26 cellular contexts compared by ENCODE assay signal in the genomic region with DNA sequence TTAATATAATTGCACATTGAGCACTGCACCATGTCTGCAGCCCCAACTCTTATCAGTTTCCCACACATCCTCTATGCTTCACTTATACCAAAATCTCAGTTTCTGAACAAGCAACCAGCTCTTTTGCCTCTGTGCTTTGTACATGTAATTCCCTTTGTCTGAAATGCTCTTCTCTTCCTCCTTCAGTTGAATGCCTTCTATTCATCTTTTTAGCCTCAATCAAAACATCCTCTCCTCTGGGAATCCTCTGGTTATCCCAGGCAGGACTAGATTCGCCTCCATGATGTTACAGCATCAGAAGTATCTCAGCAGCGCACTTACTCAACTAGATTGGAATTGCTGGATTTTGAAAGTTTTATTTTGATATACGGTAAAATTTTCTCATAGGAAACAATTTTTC.
DNase-seq lines count a peak whose midpoint lies in the region; FAIRE-seq and TF ChIP-seq lines count a peak whose summit lies in the region.
"Had no signal": no experiment of that assay in that cellular context is flagged by ENCODE, and none has a peak within 500 bp of the region (broad histone marks: within the 10 kb centered on the region; RNA-seq: fewer than 3 reads in every experiment).

No MANE protein-coding gene starts in this region.

- TF ChIP-seq RAD21 in H1 (IDR thresholded peaks at IDR 0.05 in 1 of 2, conservative IDR thresholded peaks at IDR 0.05 in 1 of 2; ENCODE audit: low read depth in 2 of 2, low read length in 2 of 2), result no peak

- TF ChIP-seq POLR2A in H1 (IDR thresholded peaks at IDR 0.05; ENCODE audit: control extremely low read depth in 1 of 2, low read depth in 2 of 2, low read length in 2 of 2), result no peak
- TF ChIP-seq POLR2A in vagina (IDR thresholded peaks at IDR 0.05), result no peak

- H3K27ac ChIP-seq in H1 (ENCODE audit: low read depth, low read length) (no peak overlapping the region), neural progenitor cell (no peak overlapping the region), mammary epithelial cell (ENCODE audit: insufficient read depth, low read depth, low read length) (no peak overlapping the region), vagina (no peak overlapping the region)
- H3K27ac ChIP-seq: 22Rv1, A549, BLaER1 had no signal

- H3K56ac ChIP-seq in H1 (replicated peaks; ENCODE audit: insufficient read length, low read depth, low read length), result no peak overlapping the region

- 0 out of 2 replicates have a peak overlapping the region, but pooled peaks have one; percentile 73 for H2BK12ac ChIP-seq in H1 (ENCODE audit: low read depth, low read length)

- H3F3A ChIP-seq in neural progenitor cell (ENCODE audit: low read depth), result peaks cover 17% of the 10 kb centered on the region

- no peak overlapping the region for H3K14ac ChIP-seq in H1 (ENCODE audit: insufficient read length)

- in situ Hi-C loops in mammary epithelial cell (cut with MboI; ENCODE audit: low sequenced_read_pairs in 2 of 2), result no loop called here

- H2BK15ac ChIP-seq in H1 (ENCODE audit: low read length), result no peak overlapping the region

- H3K79me1 ChIP-seq in H1 (ENCODE audit: low read depth, low read length), result no peaks in the 10 kb centered on the region

- no peak overlapping the region for H4K8ac ChIP-seq in H1 (ENCODE audit: extremely low read depth, insufficient read depth, low read length)

- intact Hi-C loops in mammary epithelial cell (cut with micrococcal nuclease), result no loop called here
- intact Hi-C loops in vagina (cut with DNase I), result no loop called here
- intact Hi-C loops in activated naive CD4-positive, alpha-beta T cell treated with anti-CD3 and anti-CD28 coated beads for 36 hours (cut with micrococcal nuclease), result no loop called here

- no peaks in the 10 kb centered on the region; a peak in 1 of 4 replicates for H3K79me2 ChIP-seq in H1 (ENCODE audit: control insufficient read depth in 1 of 2, insufficient read depth in 2 of 2, low read length in 2 of 2)
- H3K79me2 ChIP-seq in neural progenitor cell (ENCODE audit: low read depth), result no peaks in the 10 kb centered on the region
- H3K79me2 ChIP-seq in mammary epithelial cell (ENCODE audit: insufficient read depth, low read length), result no peaks in the 10 kb centered on the region

- no peak overlapping the region for H2BK20ac ChIP-seq in H1 (ENCODE audit: low read length)

- WGBS in H1 (ENCODE audit: extremely low coverage in 1 of 2, insufficient coverage in 1 of 2, insufficient read length in 1 of 2, insufficient replicate concordance in 2 of 2, low coverage in 1 of 2, low lambda C conversion rate in 2 of 2, missing lambda C conversion rate in 1 of 2), 2 experiments, result 98% methylated on average over 3 of the region's 3 CpGs; no CpG with 5 or more reads in 1 of the 2 experiments
- WGBS in mammary epithelial cell (ENCODE audit: low coverage, missing lambda C conversion rate), result 81% methylated on average over 3 of the region's 3 CpGs

- H3K4me3 Mint-ChIP-seq in nephron (no peak overlapping the region), neural progenitor cell (no peak overlapping the region)
- H3K4me3 Mint-ChIP-seq in activated naive CD4-positive, alpha-beta T cell treated with anti-CD3 and anti-CD28 coated beads for 36 hours, result no peak overlapping the region
- H3K4me3 Mint-ChIP-seq: CD14-positive monocyte; CD4-positive, alpha-beta memory T cell; CD4-positive, CD25-positive, alpha-beta regulatory T cell; CD8-positive, alpha-beta memory T cell had no signal

- POLR2A ChIA-PET in H1 (lab: Charles Lee; ENCODE audit: partially characterized antibody), result no interaction called here

- peaks cover 6% of the 10 kb centered on the region for H3K23me2 ChIP-seq in H1 (ENCODE audit: low read depth, low read length)

- H2AFZ ChIP-seq in H1 (ENCODE audit: low read length) (no peak overlapping the region), neural progenitor cell (replicated peaks) (no peak overlapping the region), mammary epithelial cell (ENCODE audit: low read depth, low read length) (no peak overlapping the region)

- H3K36me3 ChIP-seq in H1 (ENCODE audit: control insufficient read depth in 2 of 4, insufficient read depth in 4 of 4, low read length in 3 of 4) (no peaks in the 10 kb centered on the region; a peak in 1 of 8 replicates), neural progenitor cell (no peaks in the 10 kb centered on the region), mammary epithelial cell (ENCODE audit: insufficient read depth, low read length) (no peaks in the 10 kb centered on the region), vagina (no peaks in the 10 kb centered on the region)
- H3K36me3 ChIP-seq: BE2C, BLaER1 had no signal

- DNase-seq in COLO829 (ENCODE audit: low spot score) (peak; percentile 54), H1 (ENCODE audit: low read depth in 1 of 2, low spot score in 2 of 2) (no peak), neural progenitor cell (ENCODE audit: low spot score) (no peak), mammary epithelial cell (no peak), vagina (ENCODE audit: extremely low spot score in 2 of 2) (no peak)
- DNase-seq in activated naive CD4-positive, alpha-beta T cell treated with anti-CD3 and anti-CD28 coated beads for 36 hours, result no peak
- DNase-seq: BE2C; C1 segment of cervical spinal cord; Caco-2; Calu3; CD4-positive, alpha-beta memory T cell; CD4-positive, CD25-positive, alpha-beta regulatory T cell; CD8-positive, alpha-beta memory T cell; DMS153; DMS53; DMS79; GF-D8 had no signal

- H3K9me3 Mint-ChIP-seq in nephron (no peaks in the 10 kb centered on the region), neural progenitor cell (peaks cover 7% of the 10 kb centered on the region)
- H3K9me3 Mint-ChIP-seq in activated naive CD4-positive, alpha-beta T cell treated with anti-CD3 and anti-CD28 coated beads for 36 hours, result peaks cover 8% of the 10 kb centered on the region

- no TSS peak for BruUV-seq in mammary epithelial cell (replicated peaks; lab: Mats Ljungman, UMichigan)

- H3K9me3 ChIP-seq in H1 (ENCODE audit: insufficient read depth in 2 of 2, low read depth in 1 of 2, low read length in 1 of 2) (no peaks in the 10 kb centered on the region; a peak in 1 of 4 replicates), neural progenitor cell (ENCODE audit: low read depth) (no peaks in the 10 kb centered on the region), mammary epithelial cell (replicated peaks; ENCODE audit: insufficient read depth, low read length) (no peaks in the 10 kb centered on the region), vagina (no peaks in the 10 kb centered on the region)
- H3K9me3 ChIP-seq: A549, BE2C, BLaER1, Caco-2 had no signal

- dilution Hi-C loops in mammary epithelial cell (cut with HindIII; ENCODE audit: low sequenced_read_pairs), result no loop called here

- no peak overlapping the region for H4K5ac ChIP-seq in H1 (ENCODE audit: insufficient read length, low read depth, low read length)

- peaks cover 7% of the 10 kb centered on the region for H3K36me3 Mint-ChIP-seq in nephron (ENCODE audit: low read depth)
- H3K36me3 Mint-ChIP-seq in neural progenitor cell, result no peaks in the 10 kb centered on the region
- H3K36me3 Mint-ChIP-seq in activated naive CD4-positive, alpha-beta T cell treated with anti-CD3 and anti-CD28 coated beads for 36 hours (ENCODE audit: low read depth), result no peaks in the 10 kb centered on the region
- H3K36me3 Mint-ChIP-seq: CD14-positive monocyte; CD4-positive, alpha-beta memory T cell; CD4-positive, CD25-positive, alpha-beta regulatory T cell; CD8-positive, alpha-beta memory T cell had no signal

- H3K27me3 ChIP-seq in H1 (replicated peaks in 1 of 4; ENCODE audit: control insufficient read depth in 3 of 4, extremely low read depth in 1 of 4, insufficient read depth in 3 of 4, low read length in 3 of 4), result no peaks in the 10 kb centered on the region; a peak in 2 of 7 replicates
- H3K27me3 ChIP-seq in neural progenitor cell, result no peaks in the 10 kb centered on the region
- no peaks in the 10 kb centered on the region for H3K27me3 ChIP-seq in mammary epithelial cell (ENCODE audit: insufficient read depth, low read length)
- no peaks in the 10 kb centered on the region for H3K27me3 ChIP-seq in vagina
- H3K27me3 ChIP-seq: BE2C, BLaER1 had no signal

- H3K9ac ChIP-seq in H1 (replicated peaks in 1 of 4; ENCODE audit: extremely low read depth in 1 of 4, low read depth in 3 of 4, low read length in 3 of 4) (no peak overlapping the region), neural progenitor cell (no peak overlapping the region), mammary epithelial cell (ENCODE audit: insufficient read depth, low read length) (no peak overlapping the region)
- H3K9ac ChIP-seq: BLaER1 had no signal

- no peak overlapping the region for H2AK5ac ChIP-seq in H1 (ENCODE audit: low read depth, low read length)

- H3K4me2 ChIP-seq in H1 (ENCODE audit: insufficient read depth in 1 of 2, low read depth in 2 of 2, low read length in 2 of 2) (no peak overlapping the region), neural progenitor cell (no peak overlapping the region), mammary epithelial cell (ENCODE audit: insufficient read depth, low read depth, low read length) (no peak overlapping the region)
- H3K4me2 ChIP-seq: A549, BLaER1 had no signal

- no peak overlapping the region for H3K18ac ChIP-seq in H1 (ENCODE audit: extremely low read depth, low read length)

- no peak overlapping the region for H3K4ac ChIP-seq in H1 (replicated peaks; ENCODE audit: insufficient read length, low read depth, low read length)

- H3K27me3 Mint-ChIP-seq in nephron (ENCODE audit: low read depth), result peaks cover 7% of the 10 kb centered on the region
- H3K27me3 Mint-ChIP-seq in neural progenitor cell (ENCODE audit: insufficient read depth, low read depth), result peaks cover 8% of the 10 kb centered on the region
- peaks cover 2% of the 10 kb centered on the region for H3K27me3 Mint-ChIP-seq in activated naive CD4-positive, alpha-beta T cell treated with anti-CD3 and anti-CD28 coated beads for 36 hours (ENCODE audit: low read depth)
- H3K27me3 Mint-ChIP-seq: CD4-positive, CD25-positive, alpha-beta regulatory T cell had no signal

- no peak for FAIRE-seq in H1 (lab: Jason Lieb, UNC)
- FAIRE-seq: A549, D721Med, G401.6, GM12891, GM19239 had no signal

- H2BK120ac ChIP-seq in H1 (replicated peaks; ENCODE audit: low read depth, low read length), result no peak overlapping the region

- no peak overlapping the region for H2BK5ac ChIP-seq in H1 (ENCODE audit: low read depth, low read length)

- H3K4me3 ChIP-seq in H1 (ENCODE audit: extremely low read depth in 1 of 4, insufficient read depth in 2 of 4, low read depth in 3 of 4, low read length in 4 of 4) (no peak overlapping the region), neural progenitor cell (no peak overlapping the region), mammary epithelial cell (replicated peaks in 1 of 3; ENCODE audit: insufficient read depth in 1 of 3, low read depth in 2 of 3, low read length in 3 of 3) (no peak overlapping the region), vagina (no peak overlapping the region)
- H3K4me3 ChIP-seq: A549, BLaER1 had no signal

- H4K20me1 ChIP-seq in H1 (replicated peaks in 1 of 2; ENCODE audit: control insufficient read depth in 1 of 2, insufficient read depth in 2 of 2, low read length in 2 of 2) (peaks cover 0 to 12% of the 10 kb centered on the region in 2 experiments), neural progenitor cell (ENCODE audit: low read depth) (no peaks in the 10 kb centered on the region), mammary epithelial cell (ENCODE audit: insufficient read depth, low read length) (no peaks in the 10 kb centered on the region)
- H4K20me1 ChIP-seq: BLaER1 had no signal

- CTCF ChIA-PET in H1 (lab: Charles Lee; ENCODE audit: partially characterized antibody), result interaction anchor here (1.2 kb wide), 1 partner anchor 25 kb away, joined by 3 read pairs; no protein-coding TSS in a partner anchor
- CTCF ChIA-PET in mammary epithelial cell (lab: Charles Lee; ENCODE audit: low non-redundant PET), result no interaction called here
- CTCF ChIA-PET in activated naive CD4-positive, alpha-beta T cell treated with anti-CD3 and anti-CD28 coated beads for 36 hours (lab: Charles Lee), result no interaction called here

- H4K91ac ChIP-seq in H1 (replicated peaks; ENCODE audit: insufficient read length, low read length), result peak overlapping the region; percentile 27

- H3K23ac ChIP-seq in H1 (ENCODE audit: insufficient read length), result no peak overlapping the region

- peak overlapping the region in 2 of 3 experiments; percentile 6 to 48 for H3K27ac Mint-ChIP-seq in nephron
- H3K27ac Mint-ChIP-seq in neural progenitor cell, result peak overlapping the region; percentile 1
- H3K27ac Mint-ChIP-seq in activated naive CD4-positive, alpha-beta T cell treated with anti-CD3 and anti-CD28 coated beads for 36 hours, result no peak overlapping the region
- H3K27ac Mint-ChIP-seq: CD14-positive monocyte; CD4-positive, alpha-beta memory T cell; CD4-positive, CD25-positive, alpha-beta regulatory T cell; CD8-positive, alpha-beta memory T cell had no signal

- H3K4me1 ChIP-seq in H1 (replicated peaks in 1 of 4; ENCODE audit: control insufficient read depth in 3 of 4, insufficient read depth in 4 of 4, low read length in 3 of 4) (peaks cover 0 to 10% (median 7%) of the 10 kb centered on the region in 4 experiments; a peak in 5 of 7 replicates), neural progenitor cell (peaks cover 16% of the 10 kb centered on the region), mammary epithelial cell (ENCODE audit: insufficient read depth, low read length) (no peaks in the 10 kb centered on the region), vagina (peaks cover 15% of the 10 kb centered on the region)
- H3K4me1 ChIP-seq: A549, BE2C, BLaER1, Caco-2 had no signal

- TF ChIP-seq EP300 in H1 (IDR thresholded peaks at IDR 0.05; ENCODE audit: borderline replicate concordance in 1 of 2, low read depth in 2 of 2, low read length in 2 of 2), result no peak

- peaks cover 47% of the 10 kb centered on the region for H3K4me1 Mint-ChIP-seq in nephron
- peaks cover 17% of the 10 kb centered on the region for H3K4me1 Mint-ChIP-seq in neural progenitor cell
- no peaks in the 10 kb centered on the region for H3K4me1 Mint-ChIP-seq in activated naive CD4-positive, alpha-beta T cell treated with anti-CD3 and anti-CD28 coated beads for 36 hours (ENCODE audit: low read depth)
- H3K4me1 Mint-ChIP-seq: CD14-positive monocyte; CD4-positive, alpha-beta memory T cell; CD4-positive, CD25-positive, alpha-beta regulatory T cell; CD8-positive, alpha-beta memory T cell had no signal

- TF ChIP-seq CTCF in H1 (IDR thresholded peaks at IDR 0.05; ENCODE audit: control extremely low read depth in 1 of 3, insufficient read depth in 1 of 3, low read depth in 1 of 3, low read length in 3 of 3), result no peak
- TF ChIP-seq CTCF in nephron (IDR thresholded peaks at IDR 0.05; ENCODE audit: unreplicated experiment in 3 of 3), result no peak
- TF ChIP-seq CTCF in neural progenitor cell (IDR thresholded peaks at IDR 0.05), result no peak
- TF ChIP-seq CTCF in mammary epithelial cell (conservative IDR thresholded peaks at IDR 0.05 in 1 of 2, IDR thresholded peaks at IDR 0.05 in 1 of 2; ENCODE audit: extremely low read depth in 1 of 2, insufficient read depth in 1 of 2, low read depth in 1 of 2, low read length in 2 of 2), result no peak
- no peak for TF ChIP-seq CTCF in vagina (IDR thresholded peaks at IDR 0.05)
